1 cellular context compared by ENCODE assay signal in the genomic region with DNA sequence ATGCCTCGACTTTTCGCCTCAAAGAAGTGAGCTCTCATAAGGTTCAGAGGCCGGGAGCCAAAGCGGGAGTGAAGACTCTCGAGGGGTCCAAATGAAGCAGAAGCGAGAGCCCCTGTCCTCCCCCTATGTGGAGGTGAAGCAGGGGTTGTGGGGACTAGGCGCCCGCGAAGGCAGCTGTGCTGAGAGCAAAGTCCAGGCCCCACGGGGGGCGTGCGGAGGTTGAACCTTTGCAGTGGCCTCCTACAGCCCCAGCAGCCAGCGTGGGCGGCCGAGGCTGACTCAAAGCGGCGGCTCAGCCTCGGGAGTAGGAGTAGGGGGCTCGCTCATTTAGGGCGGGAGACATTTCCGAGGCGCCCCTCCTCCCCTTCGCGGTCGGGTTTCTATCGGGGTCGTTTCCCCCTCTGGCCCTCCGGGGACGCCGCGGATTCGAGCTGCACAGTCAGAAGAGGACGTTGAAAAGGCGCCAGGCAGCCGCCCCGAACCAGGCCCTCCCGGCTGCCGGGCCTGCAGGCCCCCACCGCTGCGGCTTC.
TF ChIP-seq lines count a peak whose summit lies in the region.

No MANE protein-coding gene starts in this region.

TF ChIP-seq in H1, 55 proteins besides CTCF, POLR2A, EP300 and RAD21 (continued from another document):
- TF ChIP-seq, protein P1, sequence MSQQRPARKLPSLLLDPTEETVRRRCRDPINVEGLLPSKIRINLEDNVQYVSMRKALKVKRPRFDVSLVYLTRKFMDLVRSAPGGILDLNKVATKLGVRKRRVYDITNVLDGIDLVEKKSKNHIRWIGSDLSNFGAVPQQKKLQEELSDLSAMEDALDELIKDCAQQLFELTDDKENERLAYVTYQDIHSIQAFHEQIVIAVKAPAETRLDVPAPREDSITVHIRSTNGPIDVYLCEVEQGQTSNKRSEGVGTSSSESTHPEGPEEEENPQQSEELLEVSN (IDR thresholded peaks at IDR 0.05): peak; percentile 26; the same call in 1 of the 2 replicates
- TF ChIP-seq SP4 (IDR thresholded peaks at IDR 0.05; ENCODE audit: low read length) (0 out of 2 replicates have a peak, but pooled peaks have one; percentile 59), TAF1 (IDR thresholded peaks at IDR 0.05; ENCODE audit: low read depth, low read length) (peak; percentile 53; the same call in 1 of the 2 replicates), HDAC2 (IDR thresholded peaks at IDR 0.05; ENCODE audit: borderline replicate concordance in 1 of 2, low read depth in 2 of 2, low read length in 2 of 2) (no peak), PHF8 (conservative IDR thresholded peaks at IDR 0.05; ENCODE audit: low read depth, low read length) (peak; percentile 50), JUN (IDR thresholded peaks at IDR 0.05; ENCODE audit: low read depth, low read length) (no peak), CEBPB (IDR thresholded peaks at IDR 0.05; ENCODE audit: low read depth, low read length) (no peak), BACH1 (IDR thresholded peaks at IDR 0.05; ENCODE audit: low read length) (no peak; the same call in 1 of the 2 replicates), ASH2L (IDR thresholded peaks at IDR 0.05; ENCODE audit: low read length) (peak; percentile 60)
